Comparison of ENCODE assay signal across 22 cellular contexts in genomic region chr2:68746408-68746807, GRCh38. TPM values are rescaled to one million over a fixed set of nuclear protein-coding genes. Genes with fewer than 3 reads are reported as not detected.
DNase-seq lines count a peak whose midpoint lies in the region; ATAC-seq and TF ChIP-seq lines count a peak whose summit lies in the region.
"Had no signal": no experiment of that assay in that cellular context is flagged by ENCODE, and none has a peak within 500 bp of the region (broad histone marks: within the 10 kb centered on the region; RNA-seq: fewer than 3 reads in every experiment).

No MANE protein-coding gene starts in this region.

- DNase-seq in activated naive CD4-positive, alpha-beta T cell treated with anti-CD3 and anti-CD28 coated beads for 36 hours, result no peak
- no peak for DNase-seq in activated naive CD4-positive, alpha-beta T cell treated with anti-CD3 and anti-CD28 coated beads, Interleukin-2, amount 10 ng/mL, durations not matched to agents 7 days and 5 days
- DNase-seq in T-cell (no peak), osteocyte (ENCODE audit: extremely low spot score, unreplicated experiment) (peak; percentile 34), NCI-H82 (lab: John Stamatoyannopoulos, UW) (no peak), G401 (ENCODE audit: low spot score) (no peak)
- no peak for DNase-seq in activated naive CD8-positive, alpha-beta T cell treated with anti-CD3 and anti-CD28 coated beads for 36 hours
- DNase-seq: activated effector memory CD4-positive, alpha-beta T cell treated with Interleukin-2 at 50 U/mL for 16 hours; aorta; COR-L47; endodermal cell; glutamatergic neuron; GOT3; KBM-7; left colon; MV-4-11; NCI-H187; NCI-H226; testis had no signal

- POLR2A ChIA-PET in T-cell (lab: Charles Lee), result interaction anchor here in 1 of 2 donors (0.7 kb wide), 2 partner anchors 83 to 111 kb away, joined by 4 to 5 read pairs; no protein-coding TSS in a partner anchor

- no peak overlapping the region for H3K4me3 Mint-ChIP-seq in activated naive CD4-positive, alpha-beta T cell treated with anti-CD3 and anti-CD28 coated beads for 36 hours
- no peak overlapping the region for H3K4me3 Mint-ChIP-seq in activated naive CD4-positive, alpha-beta T cell treated with anti-CD3 and anti-CD28 coated beads, Interleukin-2, amount 10 ng/mL, durations not matched to agents 7 days and 5 days
- H3K4me3 Mint-ChIP-seq in T-cell (no peak overlapping the region), osteocyte (ENCODE audit: unreplicated experiment) (no peak overlapping the region)
- H3K4me3 Mint-ChIP-seq in activated naive CD8-positive, alpha-beta T cell treated with anti-CD3 and anti-CD28 coated beads for 36 hours, result no peak overlapping the region
- H3K4me3 Mint-ChIP-seq: endodermal cell, mesothelial cell of epicardium, neural crest cell had no signal

- H3K27me3 Mint-ChIP-seq in activated naive CD4-positive, alpha-beta T cell treated with anti-CD3 and anti-CD28 coated beads for 36 hours (ENCODE audit: low read depth), result no peaks in the 10 kb centered on the region
- H3K27me3 Mint-ChIP-seq in activated naive CD4-positive, alpha-beta T cell treated with anti-CD3 and anti-CD28 coated beads, Interleukin-2, amount 10 ng/mL, durations not matched to agents 7 days and 5 days, result no peaks in the 10 kb centered on the region
- H3K27me3 Mint-ChIP-seq in T-cell, result no peaks in the 10 kb centered on the region
- no peaks in the 10 kb centered on the region for H3K27me3 Mint-ChIP-seq in activated naive CD8-positive, alpha-beta T cell treated with anti-CD3 and anti-CD28 coated beads for 36 hours
- H3K27me3 Mint-ChIP-seq in osteocyte (ENCODE audit: unreplicated experiment), result peaks cover 21% of the 10 kb centered on the region

- no peaks in the 10 kb centered on the region for H3K9me3 Mint-ChIP-seq in activated naive CD4-positive, alpha-beta T cell treated with anti-CD3 and anti-CD28 coated beads for 36 hours
- H3K9me3 Mint-ChIP-seq in activated naive CD4-positive, alpha-beta T cell treated with anti-CD3 and anti-CD28 coated beads, Interleukin-2, amount 10 ng/mL, durations not matched to agents 7 days and 5 days, result peaks cover 4% of the 10 kb centered on the region
- no peaks in the 10 kb centered on the region for H3K9me3 Mint-ChIP-seq in T-cell
- H3K9me3 Mint-ChIP-seq in activated naive CD8-positive, alpha-beta T cell treated with anti-CD3 and anti-CD28 coated beads for 36 hours, result peaks cover 2% of the 10 kb centered on the region
- H3K9me3 Mint-ChIP-seq in osteocyte (ENCODE audit: unreplicated experiment), result no peaks in the 10 kb centered on the region
- H3K9me3 Mint-ChIP-seq: endodermal cell, neural crest cell had no signal

- H3K27ac Mint-ChIP-seq in activated naive CD4-positive, alpha-beta T cell treated with anti-CD3 and anti-CD28 coated beads for 36 hours, result peak overlapping the region; percentile 91
- no peak overlapping the region for H3K27ac Mint-ChIP-seq in activated naive CD4-positive, alpha-beta T cell treated with anti-CD3 and anti-CD28 coated beads, Interleukin-2, amount 10 ng/mL, durations not matched to agents 7 days and 5 days
- H3K27ac Mint-ChIP-seq in T-cell, result peak overlapping the region; percentile 86 to 94
- peak overlapping the region; percentile 76 for H3K27ac Mint-ChIP-seq in activated naive CD8-positive, alpha-beta T cell treated with anti-CD3 and anti-CD28 coated beads for 36 hours
- no peak overlapping the region for H3K27ac Mint-ChIP-seq in osteocyte (ENCODE audit: unreplicated experiment)
- H3K27ac Mint-ChIP-seq: endodermal cell, mesothelial cell of epicardium had no signal

- peaks cover 87% of the 10 kb centered on the region for H3K4me1 Mint-ChIP-seq in activated naive CD4-positive, alpha-beta T cell treated with anti-CD3 and anti-CD28 coated beads for 36 hours (ENCODE audit: low read depth)
- H3K4me1 Mint-ChIP-seq in activated naive CD4-positive, alpha-beta T cell treated with anti-CD3 and anti-CD28 coated beads, Interleukin-2, amount 10 ng/mL, durations not matched to agents 7 days and 5 days, result peaks cover 91% of the 10 kb centered on the region
- H3K4me1 Mint-ChIP-seq in T-cell (peaks cover 85 to 93% (median 93%) of the 10 kb centered on the region in 3 donors), osteocyte (ENCODE audit: unreplicated experiment) (no peaks in the 10 kb centered on the region)
- H3K4me1 Mint-ChIP-seq in activated naive CD8-positive, alpha-beta T cell treated with anti-CD3 and anti-CD28 coated beads for 36 hours, result peaks cover 78% of the 10 kb centered on the region

- no peak for ATAC-seq in T-cell (replicated peaks in 1 of 4)
- ATAC-seq in GM18873 (IDR thresholded peaks at IDR 0.05; ENCODE audit: low FRiP score, unreplicated experiment), result no peak
- ATAC-seq: left colon had no signal

- TF ChIP-seq CTCF in osteocyte (IDR thresholded peaks at IDR 0.05), result no peak

- CTCF ChIA-PET in activated naive CD4-positive, alpha-beta T cell treated with anti-CD3 and anti-CD28 coated beads for 36 hours (lab: Charles Lee), result interaction anchor here (1.3 to 2.9 kb wide), 9 partner anchors 9 to 178 kb away, joined by 5 to 17 read pairs (median 6); partner anchors contain the start of gene ARHGAP25
- CTCF ChIA-PET in activated naive CD4-positive, alpha-beta T cell treated with anti-CD3 and anti-CD28 coated beads, Interleukin-2, amount 10 ng/mL, durations not matched to agents 7 days and 5 days (lab: Charles Lee), result interaction anchor here (1.0 to 2.5 kb wide), 4 partner anchors 30 to 283 kb away, joined by 3 to 12 read pairs (median 4); no protein-coding TSS in a partner anchor
- CTCF ChIA-PET in T-cell (lab: Charles Lee), result interaction anchor here in 1 of 2 donors (0.9 to 1.7 kb wide), 3 partner anchors 9 to 93 kb away, joined by 3 to 8 read pairs (median 3); no protein-coding TSS in a partner anchor

- peaks cover 31% of the 10 kb centered on the region for H3K36me3 Mint-ChIP-seq in activated naive CD4-positive, alpha-beta T cell treated with anti-CD3 and anti-CD28 coated beads for 36 hours (ENCODE audit: low read depth)
- peaks cover 74% of the 10 kb centered on the region for H3K36me3 Mint-ChIP-seq in activated naive CD4-positive, alpha-beta T cell treated with anti-CD3 and anti-CD28 coated beads, Interleukin-2, amount 10 ng/mL, durations not matched to agents 7 days and 5 days
- H3K36me3 Mint-ChIP-seq in T-cell, result peaks cover 42% of the 10 kb centered on the region
- H3K36me3 Mint-ChIP-seq in activated naive CD8-positive, alpha-beta T cell treated with anti-CD3 and anti-CD28 coated beads for 36 hours, result peaks cover 43% of the 10 kb centered on the region
- no peaks in the 10 kb centered on the region for H3K36me3 Mint-ChIP-seq in osteocyte (ENCODE audit: unreplicated experiment)
- H3K36me3 Mint-ChIP-seq: mesothelial cell of epicardium had no signal

- in situ Hi-C loops in G401 (cut with HindIII; ENCODE audit: low sequenced_read_pairs), result no loop called here

- intact Hi-C loops in activated naive CD4-positive, alpha-beta T cell treated with anti-CD3 and anti-CD28 coated beads for 36 hours (cut with micrococcal nuclease), result loop anchor here (10.0 kb wide), 1 partner anchor 948 kb away; no protein-coding TSS in a partner anchor

RNA-seq across cellular contexts. Expression of gene ARHGAP25, which starts 11.8 kb away (rescaled TPM):
- 10 to 100 TPM; 43.0 to 46.7 TPM for total RNA-seq in activated naive CD4-positive, alpha-beta T cell treated with anti-CD3 and anti-CD28 coated beads for 36 hours
- total RNA-seq in T-cell (100 to 1,000 TPM; 103 to 134 (median 123) TPM), osteocyte (0.42 and 0.43 TPM in 2 replicates)
- 10 to 100 TPM; 47.4 to 51.0 TPM for total RNA-seq in activated naive CD8-positive, alpha-beta T cell treated with anti-CD3 and anti-CD28 coated beads for 36 hours
- not detected in 2 replicates for total RNA-seq in G401 (2014; rRNA removed; shearing (Covaris generic))

Comparison
In these comparisons a context has a peak if more than half of its experiments do, and no peak if none do; other contexts are left out.
1. H3K27ac Mint-ChIP-seq: peak in activated naive CD4-positive, alpha-beta T cell treated with anti-CD3 and anti-CD28 coated beads for 36 hours (single experiment), T-cell (2 of 2) and activated naive CD8-positive, alpha-beta T cell treated with anti-CD3 and anti-CD28 coated beads for 36 hours (single experiment); none in activated naive CD4-positive, alpha-beta T cell treated with anti-CD3 and anti-CD28 coated beads, Interleukin-2, amount 10 ng/mL, durations not matched to agents 7 days and 5 days (single experiment) and osteocyte (single experiment).
2. RNA of gene ARHGAP25, which starts 11.8 kb away (total RNA-seq): 103 to 134 TPM in T-cell, 47.4 to 51.0 TPM in activated naive CD8-positive, alpha-beta T cell treated with anti-CD3 and anti-CD28 coated beads for 36 hours and 43.0 to 46.7 TPM in activated naive CD4-positive, alpha-beta T cell treated with anti-CD3 and anti-CD28 coated beads for 36 hours; 0.42 to 0.43 TPM in osteocyte and not detected in G401; every median in the first group is over 10 times any median in the second.